Comparison of ENCODE assay signal across 18 cellular contexts in genomic region chr3:135895734-135896121, GRCh38.
DNase-seq lines count a peak whose midpoint lies in the region; ATAC-seq, FAIRE-seq and TF ChIP-seq lines count a peak whose summit lies in the region.
"Had no signal": no experiment of that assay in that cellular context is flagged by ENCODE, and none has a peak within 500 bp of the region (broad histone marks: within the 10 kb centered on the region; RNA-seq: fewer than 3 reads in every experiment).

No MANE protein-coding gene starts in this region.

- no peak overlapping the region for H2AFZ ChIP-seq in astrocyte (ENCODE audit: low read depth, low read length)

- H3K36me3 ChIP-seq in astrocyte (ENCODE audit: insufficient read depth, low read length) (no peaks in the 10 kb centered on the region), esophagus muscularis mucosa (no peaks in the 10 kb centered on the region)
- H3K36me3 ChIP-seq: right atrium auricular region, uterus had no signal

- intact Hi-C loops in esophagus muscularis mucosa (cut with DNase I): loop anchor here (5.0 kb wide), 2 partner anchors 1103 to 1293 kb away; no protein-coding TSS in a partner anchor

- no peak for FAIRE-seq in astrocyte (lab: Jason Lieb, UNC)
- FAIRE-seq: A549 had no signal

- no peak for TF ChIP-seq EP300 in esophagus muscularis mucosa (IDR thresholded peaks at IDR 0.05)

- H3K27ac ChIP-seq in astrocyte (ENCODE audit: low read depth, low read length): peak overlapping the region; percentile 9
- no peak overlapping the region for H3K27ac ChIP-seq in foreskin keratinocyte
- no peak overlapping the region for H3K27ac ChIP-seq in esophagus muscularis mucosa (replicated peaks in 1 of 4)
- H3K27ac ChIP-seq: A549, body of pancreas, C4-2B, right atrium auricular region, uterus had no signal

- H3K9me3 ChIP-seq in astrocyte (ENCODE audit: insufficient read depth, low read depth, low read length) (no peaks in the 10 kb centered on the region), esophagus muscularis mucosa (no peaks in the 10 kb centered on the region)
- H3K9me3 ChIP-seq: A549, body of pancreas, right atrium auricular region, uterus had no signal

- H3K4me1 Mint-ChIP-seq in astrocyte (ENCODE audit: low read depth, unreplicated experiment): peaks cover 8% of the 10 kb centered on the region
- H3K4me1 Mint-ChIP-seq: activated naive CD4-positive, alpha-beta T cell treated with anti-CD3 and anti-CD28 coated beads, Interleukin-2, amount 50 U/mL, for 24 hours had no signal

- no peak overlapping the region for H3K9ac ChIP-seq in astrocyte (ENCODE audit: low read length)

- 90% methylated on average over 3 of the region's 3 CpGs for WGBS in esophagus muscularis mucosa

- in situ Hi-C loops in ACHN (cut with HindIII; ENCODE audit: low pct_ligation_motif_present, low pct_unique_long_range_greater_than_20kb, low sequenced_read_pairs): no loop called here
- in situ Hi-C loops in KBM-7 (cut with MboI; ENCODE audit: low pct_unique_long_range_greater_than_20kb, low sequenced_read_pairs): no loop called here

- peaks cover 5% of the 10 kb centered on the region for H3K4me1 ChIP-seq in astrocyte (ENCODE audit: insufficient read depth, low read length)
- H3K4me1 ChIP-seq in foreskin keratinocyte: peaks cover 17% of the 10 kb centered on the region
- no peaks in the 10 kb centered on the region for H3K4me1 ChIP-seq in esophagus muscularis mucosa
- H3K4me1 ChIP-seq: A549, right atrium auricular region, uterus had no signal

- H3K27ac Mint-ChIP-seq in astrocyte (ENCODE audit: unreplicated experiment): peak overlapping the region; percentile 51
- H3K27ac Mint-ChIP-seq: activated naive CD4-positive, alpha-beta T cell treated with anti-CD3 and anti-CD28 coated beads, Interleukin-2, amount 50 U/mL, for 24 hours; activated T-helper 1 cell treated with anti-CD3 and anti-CD28 coated beads, Interleukin-12 subunit alpha, Interleukin-12 subunit beta, Interleukin-2, Interleukin-4 antibody, amounts not matched to agents 30 ng/mL and 10 ng/mL and 1 ng/mL, durations not matched to agents 14 hours and 24 hours and 36 hours had no signal

- H3K4me3 ChIP-seq in astrocyte (ENCODE audit: insufficient read depth, low read depth, low read length): no peak overlapping the region
- no peak overlapping the region for H3K4me3 ChIP-seq in esophagus muscularis mucosa
- H3K4me3 ChIP-seq: A549, body of pancreas, GM12878, right atrium auricular region, uterus had no signal

- no peak overlapping the region for H3K4me3 Mint-ChIP-seq in astrocyte (ENCODE audit: unreplicated experiment)
- H3K4me3 Mint-ChIP-seq: activated naive CD4-positive, alpha-beta T cell treated with anti-CD3 and anti-CD28 coated beads, Interleukin-2, amount 50 U/mL, for 24 hours; activated T-helper 1 cell treated with anti-CD3 and anti-CD28 coated beads, Interleukin-12 subunit alpha, Interleukin-12 subunit beta, Interleukin-2, Interleukin-4 antibody, amounts not matched to agents 30 ng/mL and 10 ng/mL and 1 ng/mL, durations not matched to agents 14 hours and 24 hours and 36 hours had no signal

- no peak overlapping the region for H3K4me2 ChIP-seq in astrocyte (ENCODE audit: low read length)
- H3K4me2 ChIP-seq: A549 had no signal

- no peaks in the 10 kb centered on the region for H3K36me3 Mint-ChIP-seq in astrocyte (ENCODE audit: low read depth, unreplicated experiment)
- H3K36me3 Mint-ChIP-seq: activated naive CD4-positive, alpha-beta T cell treated with anti-CD3 and anti-CD28 coated beads, Interleukin-2, amount 50 U/mL, for 24 hours had no signal

- H3K27me3 ChIP-seq in astrocyte (ENCODE audit: insufficient read depth, low read length) (no peaks in the 10 kb centered on the region), foreskin keratinocyte (no peaks in the 10 kb centered on the region), esophagus muscularis mucosa (no peaks in the 10 kb centered on the region)
- H3K27me3 ChIP-seq: body of pancreas, right atrium auricular region, uterus had no signal

- DNase-seq in ACHN: peak; percentile 64
- peak; percentile 8 for DNase-seq in HK-2 (ENCODE audit: unreplicated experiment)
- DNase-seq in astrocyte (ENCODE audit: low read depth): peak; percentile 47
- no peak for DNase-seq in foreskin keratinocyte
- no peak for DNase-seq in esophagus muscularis mucosa (ENCODE audit: extremely low spot score)
- DNase-seq in KBM-7: no peak
- DNase-seq in stimulated activated CD4-positive, alpha-beta T cell treated with anti-CD3 and anti-CD28 coated beads, Interleukin-1b, Interleukin-23, amount 100 ng/mL, for 48 hours: no peak
- DNase-seq: activated CD4-positive, alpha-beta T cell treated with anti-CD3 and anti-CD28 coated beads for 1 hour; effector memory CD4-positive, alpha-beta T cell had no signal

- H4K20me1 ChIP-seq in astrocyte (ENCODE audit: insufficient read depth, low read length): no peaks in the 10 kb centered on the region

- H3K9me3 Mint-ChIP-seq in astrocyte (ENCODE audit: unreplicated experiment): no peaks in the 10 kb centered on the region
- H3K9me3 Mint-ChIP-seq: activated naive CD4-positive, alpha-beta T cell treated with anti-CD3 and anti-CD28 coated beads, Interleukin-2, amount 50 U/mL, for 24 hours; activated T-helper 1 cell treated with anti-CD3 and anti-CD28 coated beads, Interleukin-12 subunit alpha, Interleukin-12 subunit beta, Interleukin-2, Interleukin-4 antibody, amounts not matched to agents 30 ng/mL and 10 ng/mL and 1 ng/mL, durations not matched to agents 14 hours and 24 hours and 36 hours had no signal

- ATAC-seq in foreskin keratinocyte: peak; percentile 32
- ATAC-seq in GM19395 (IDR thresholded peaks at IDR 0.05; ENCODE audit: unreplicated experiment): no peak
- ATAC-seq: body of pancreas had no signal

- no peaks in the 10 kb centered on the region for H3K27me3 Mint-ChIP-seq in astrocyte (ENCODE audit: low read depth, unreplicated experiment)

- TF ChIP-seq CTCF in astrocyte (IDR thresholded peaks at IDR 0.05; ENCODE audit: insufficient read depth, low read depth, low read length) (no peak), foreskin keratinocyte (conservative IDR thresholded peaks at IDR 0.05) (no peak), esophagus muscularis mucosa (IDR thresholded peaks at IDR 0.05) (no peak)

- TF ChIP-seq POLR2A in esophagus muscularis mucosa (IDR thresholded peaks at IDR 0.05; ENCODE audit: low read depth): no peak

- H3K79me2 ChIP-seq in astrocyte (ENCODE audit: insufficient read depth, low read length): no peaks in the 10 kb centered on the region

Comparison
In these comparisons a context has a peak if more than half of its experiments do, and no peak if none do; other contexts are left out.
1. DNase-seq: peak in ACHN (single experiment), HK-2 (single experiment) and astrocyte (single experiment); none in foreskin keratinocyte (0 of 2), esophagus muscularis mucosa (single experiment), KBM-7 (single experiment) and stimulated activated CD4-positive, alpha-beta T cell treated with anti-CD3 and anti-CD28 coated beads, Interleukin-1b, Interleukin-23, amount 100 ng/mL, for 48 hours (single experiment).